ENCODE assay signal across 13 cellular contexts in genomic region chr17:36777118-36777517, GRCh38.
DNase-seq lines count a peak whose midpoint lies in the region; ATAC-seq and TF ChIP-seq lines count a peak whose summit lies in the region.
"Had no signal": no experiment of that assay in that cellular context is flagged by ENCODE, and none has a peak within 500 bp of the region (broad histone marks: within the 10 kb centered on the region; RNA-seq: fewer than 3 reads in every experiment).

No MANE protein-coding gene starts in this region.

- no peak overlapping the region for H3K4me3 Mint-ChIP-seq in CD4-positive, alpha-beta T cell
- H3K4me3 Mint-ChIP-seq: activated naive CD4-positive, alpha-beta T cell treated with anti-CD3 and anti-CD28 coated beads, Interleukin-2, amount 10 ng/mL, durations not matched to agents 7 days and 5 days had no signal

- no peak for ATAC-seq in CD4-positive, alpha-beta T cell (ENCODE audit: poor library complexity)

- H3K9me3 ChIP-seq in CD4-positive, alpha-beta T cell (ENCODE audit: control insufficient read depth, low read length): no peaks in the 10 kb centered on the region

- H3K4me3 ChIP-seq in Jurkat, Clone E6-1 (ENCODE audit: low read length): no peak overlapping the region
- H3K4me3 ChIP-seq in astrocyte of the cerebellum (ENCODE audit: low read depth, low read length): no peak overlapping the region

- H3K27ac Mint-ChIP-seq in CD4-positive, alpha-beta T cell: no peak overlapping the region
- H3K27ac Mint-ChIP-seq: activated naive CD4-positive, alpha-beta T cell treated with anti-CD3 and anti-CD28 coated beads, Interleukin-2, amount 10 ng/mL, durations not matched to agents 7 days and 5 days had no signal

- H3K27me3 ChIP-seq in CD4-positive, alpha-beta T cell (ENCODE audit: control insufficient read depth, insufficient read depth, low read length): peaks cover 12% of the 10 kb centered on the region

- POLR2A ChIA-PET in CD4-positive, alpha-beta T cell (lab: Charles Lee): no interaction called here

- H3K4me1 Mint-ChIP-seq in CD4-positive, alpha-beta T cell (ENCODE audit: low read depth): no peaks in the 10 kb centered on the region
- H3K4me1 Mint-ChIP-seq: activated naive CD4-positive, alpha-beta T cell treated with anti-CD3 and anti-CD28 coated beads, Interleukin-2, amount 10 ng/mL, durations not matched to agents 7 days and 5 days had no signal

- in situ Hi-C loops in astrocyte of the cerebellum (cut with HindIII; ENCODE audit: low sequenced_read_pairs): no loop called here

- H3K27ac ChIP-seq in CD4-positive, alpha-beta T cell (ENCODE audit: low read depth, low read length): no peak overlapping the region
- H3K27ac ChIP-seq: WERI-Rb-1 had no signal

- intact Hi-C loops in CD4-positive, alpha-beta T cell (cut with DNase I, micrococcal nuclease): no loop called here

- no peaks in the 10 kb centered on the region for H3K9me3 Mint-ChIP-seq in CD4-positive, alpha-beta T cell
- H3K9me3 Mint-ChIP-seq: activated naive CD4-positive, alpha-beta T cell treated with anti-CD3 and anti-CD28 coated beads, Interleukin-2, amount 10 ng/mL, durations not matched to agents 7 days and 5 days had no signal

- no peaks in the 10 kb centered on the region for H3K36me3 Mint-ChIP-seq in CD4-positive, alpha-beta T cell (ENCODE audit: low read depth)
- H3K36me3 Mint-ChIP-seq: activated naive CD4-positive, alpha-beta T cell treated with anti-CD3 and anti-CD28 coated beads, Interleukin-2, amount 10 ng/mL, durations not matched to agents 7 days and 5 days had no signal

- peaks cover 74% of the 10 kb centered on the region for H3K27me3 Mint-ChIP-seq in CD4-positive, alpha-beta T cell

- DNase-seq in Daoy (ENCODE audit: low read depth) (peak; percentile 20), astrocyte of the cerebellum (ENCODE audit: low read depth) (peak; percentile 2), kidney tubule cell (ENCODE audit: low spot score) (peak; percentile 8), UCSD-AML1 (lab: John Stamatoyannopoulos, UW; ENCODE audit: unreplicated experiment) (no peak), D341Med (ENCODE audit: low spot score) (no peak), cerebellar nuclear complex (lab: John Stamatoyannopoulos, UW) (no peak)
- DNase-seq in Jurkat, Clone E6-1 (ENCODE audit: low read depth, low spot score): peak; percentile 25
- no peak for DNase-seq in CD4-positive, alpha-beta T cell
- DNase-seq: activated naive CD4-positive, alpha-beta T cell treated with anti-CD3 and anti-CD28 coated beads, Interleukin-2, amount 10 ng/mL, durations not matched to agents 7 days and 5 days; EL; head of caudate nucleus; NCI-H1417 treated with DMSO at 0.1 percent for 48 hours; WERI-Rb-1 had no signal

- no peak for TF ChIP-seq CTCF in astrocyte of the cerebellum (IDR thresholded peaks at IDR 0.05; ENCODE audit: low read depth, low read length, missing control alignments)
- no peak for TF ChIP-seq CTCF in CD4-positive, alpha-beta T cell (IDR thresholded peaks at IDR 0.05)

- CTCF ChIA-PET in CD4-positive, alpha-beta T cell (lab: Charles Lee): no interaction called here

Comparison
In these comparisons a context has a peak if more than half of its experiments do, and no peak if none do; other contexts are left out.
1. DNase-seq: peak in Daoy (single experiment), Jurkat, Clone E6-1 (single experiment), astrocyte of the cerebellum (single experiment) and kidney tubule cell (single experiment); none in UCSD-AML1 (single experiment), D341Med (single experiment), cerebellar nuclear complex (0 of 2) and CD4-positive, alpha-beta T cell (0 of 10).